In the genomic region with DNA sequence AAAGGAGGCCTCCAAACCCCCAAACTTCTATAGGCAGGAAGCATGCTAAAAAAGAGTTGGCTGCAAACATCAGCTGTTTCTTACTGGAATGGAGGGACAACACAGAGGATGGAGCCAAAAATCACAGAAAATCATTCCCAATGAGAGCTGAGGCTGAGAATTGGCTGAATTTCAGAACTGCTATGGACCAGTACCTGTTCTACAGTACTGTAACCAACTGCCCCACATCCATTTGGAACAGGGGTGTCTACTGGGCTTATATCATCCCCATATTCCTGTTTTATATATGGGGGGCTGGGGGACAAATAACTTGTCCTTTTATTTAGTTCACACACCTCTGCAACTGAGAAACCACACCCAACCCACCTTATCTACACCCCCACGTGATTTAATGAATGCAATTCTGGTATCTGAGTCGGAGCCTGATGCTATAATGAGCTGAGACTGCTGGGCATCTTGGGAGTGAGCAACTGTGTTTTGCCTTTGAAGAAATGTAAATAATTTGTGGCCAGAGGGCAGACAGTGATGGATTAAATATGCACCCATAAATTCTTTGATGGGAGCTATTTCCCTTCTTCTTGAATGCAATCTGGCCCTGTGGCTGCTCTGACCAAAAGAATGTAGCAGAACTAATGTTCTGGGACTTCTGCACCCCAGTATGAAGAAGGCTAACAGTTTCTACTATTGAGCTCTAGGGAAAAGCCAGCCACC, we compare ENCODE assay signal across 1 cellular context.
TF ChIP-seq lines count a peak whose summit lies in the region.

No MANE protein-coding gene starts in this region.

TF ChIP-seq in K562, 482 proteins besides CTCF, POLR2A, EP300 and RAD21:
- TF ChIP-seq, protein P1, sequence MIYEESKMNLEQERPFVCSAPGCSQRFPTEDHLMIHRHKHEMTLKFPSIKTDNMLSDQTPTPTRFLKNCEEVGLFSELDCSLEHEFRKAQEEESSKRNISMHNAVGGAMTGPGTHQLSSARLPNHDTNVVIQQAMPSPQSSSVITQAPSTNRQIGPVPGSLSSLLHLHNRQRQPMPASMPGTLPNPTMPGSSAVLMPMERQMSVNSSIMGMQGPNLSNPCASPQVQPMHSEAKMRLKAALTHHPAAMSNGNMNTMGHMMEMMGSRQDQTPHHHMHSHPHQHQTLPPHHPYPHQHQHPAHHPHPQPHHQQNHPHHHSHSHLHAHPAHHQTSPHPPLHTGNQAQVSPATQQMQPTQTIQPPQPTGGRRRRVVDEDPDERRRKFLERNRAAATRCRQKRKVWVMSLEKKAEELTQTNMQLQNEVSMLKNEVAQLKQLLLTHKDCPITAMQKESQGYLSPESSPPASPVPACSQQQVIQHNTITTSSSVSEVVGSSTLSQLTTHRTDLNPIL (CRISPR knock-in tag; IDR thresholded peaks at IDR 0.05) = no peak
- TF ChIP-seq ZNF584 (CRISPR knock-in tag; IDR thresholded peaks at IDR 0.05; ENCODE audit: low read depth) = peak; percentile 96
